19 cellular contexts compared by ENCODE assay signal in genomic region chr1:30735668-30736498, GRCh38. TPM values are rescaled to one million over a fixed set of nuclear protein-coding genes. Genes with fewer than 3 reads are reported as not detected.
A peak's percentile ranks its signal among the peaks of the same experiment; 100 is the strongest.
DNase-seq lines count a peak whose midpoint lies in the region; ATAC-seq and TF ChIP-seq lines count a peak whose summit lies in the region.
"Had no signal": no experiment of that assay in that cellular context is flagged by ENCODE, and none has a peak within 500 bp of the region (broad histone marks: within the 10 kb centered on the region; RNA-seq: fewer than 3 reads in every experiment).

No MANE protein-coding gene starts in this region.

- no peak for ATAC-seq in activated CD8-positive, alpha-beta T cell treated with anti-CD3 and anti-CD28 coated beads, Interleukin-2, amount 10 ng/mL, durations not matched to agents 7 days and 5 days
- ATAC-seq in left lung (no peak), left lobe of liver (no peak), GM21737 (IDR thresholded peaks at IDR 0.05; ENCODE audit: unreplicated experiment) (no peak)

- H3K36me3 Mint-ChIP-seq in activated naive CD4-positive, alpha-beta T cell treated with anti-CD3 and anti-CD28 coated beads, Interleukin-2, amount 50 U/mL, for 24 hours: peaks cover 21% of the 10 kb centered on the region
- peaks cover 84% of the 10 kb centered on the region for H3K36me3 Mint-ChIP-seq in activated CD8-positive, alpha-beta T cell treated with anti-CD3 and anti-CD28 coated beads, Interleukin-2, amount 10 ng/mL, durations not matched to agents 7 days and 5 days (ENCODE audit: low read depth)

- no peaks in the 10 kb centered on the region for H3K9me3 Mint-ChIP-seq in activated naive CD4-positive, alpha-beta T cell treated with anti-CD3 and anti-CD28 coated beads, Interleukin-2, amount 50 U/mL, for 24 hours
- no peaks in the 10 kb centered on the region for H3K9me3 Mint-ChIP-seq in activated CD8-positive, alpha-beta T cell treated with anti-CD3 and anti-CD28 coated beads, Interleukin-2, amount 10 ng/mL, durations not matched to agents 7 days and 5 days (ENCODE audit: insufficient read depth)

- POLR2A ChIA-PET in activated CD8-positive, alpha-beta T cell treated with anti-CD3 and anti-CD28 coated beads, Interleukin-2, amount 10 ng/mL, durations not matched to agents 7 days and 5 days (lab: Charles Lee): interaction anchor here (0.8 kb wide), 1 partner anchor 16 kb away, joined by 3 read pairs; no protein-coding TSS in a partner anchor

- peaks cover 0 to 84% of the 10 kb centered on the region in 2 donors for H3K36me3 ChIP-seq in left lung

- no peaks in the 10 kb centered on the region for H3K27me3 ChIP-seq in left lung
- H3K27me3 ChIP-seq: suprapubic skin had no signal

- no peak for DNase-seq in activated naive CD4-positive, alpha-beta T cell (lab: John Stamatoyannopoulos, UW)
- DNase-seq in activated CD8-positive, alpha-beta T cell treated with anti-CD3 and anti-CD28 coated beads, Interleukin-2, amount 10 ng/mL, durations not matched to agents 7 days and 5 days: no peak
- DNase-seq in fibroblast of villous mesenchyme (ENCODE audit: low read depth): peak; percentile 10
- no peak for DNase-seq in left lung
- DNase-seq in left lobe of liver (ENCODE audit: low spot score): no peak
- no peak for DNase-seq in NCI-H526 treated with DMSO at 0.1 percent for 48 hours (lab: John Stamatoyannopoulos, UW)
- DNase-seq: COR-L47, dermis blood vessel endothelial cell, midbrain, MM.1S, NCI-H146, NCI-H774, OCI-M1 had no signal

- no peak for TF ChIP-seq CTCF in fibroblast of villous mesenchyme (IDR thresholded peaks at IDR 0.05; ENCODE audit: insufficient read depth, low read depth, low read length)
- no peak for TF ChIP-seq CTCF in left lung (IDR thresholded peaks at IDR 0.05)

- H3K27ac Mint-ChIP-seq in activated naive CD4-positive, alpha-beta T cell treated with anti-CD3 and anti-CD28 coated beads, Interleukin-2, amount 50 U/mL, for 24 hours: peak overlapping the region; percentile 43
- peak overlapping the region; percentile 12 for H3K27ac Mint-ChIP-seq in activated CD8-positive, alpha-beta T cell treated with anti-CD3 and anti-CD28 coated beads, Interleukin-2, amount 10 ng/mL, durations not matched to agents 7 days and 5 days

- H3K4me1 ChIP-seq in left lung: peaks cover 0 to 11% of the 10 kb centered on the region in 2 donors
- H3K4me1 ChIP-seq: suprapubic skin had no signal

- intact Hi-C loops in left lung (cut with DNase I): no loop called here

- H3K4me1 Mint-ChIP-seq in activated naive CD4-positive, alpha-beta T cell treated with anti-CD3 and anti-CD28 coated beads, Interleukin-2, amount 50 U/mL, for 24 hours: peaks cover 42% of the 10 kb centered on the region
- peaks cover 60% of the 10 kb centered on the region for H3K4me1 Mint-ChIP-seq in activated CD8-positive, alpha-beta T cell treated with anti-CD3 and anti-CD28 coated beads, Interleukin-2, amount 10 ng/mL, durations not matched to agents 7 days and 5 days (ENCODE audit: low read depth)

- H3K9me3 ChIP-seq in left lung: no peaks in the 10 kb centered on the region
- H3K9me3 ChIP-seq: suprapubic skin had no signal

- no peak overlapping the region for H3K27ac ChIP-seq in left lung
- H3K27ac ChIP-seq: suprapubic skin, VCaP had no signal

- CTCF ChIA-PET in activated CD8-positive, alpha-beta T cell treated with anti-CD3 and anti-CD28 coated beads, Interleukin-2, amount 10 ng/mL, durations not matched to agents 7 days and 5 days (lab: Charles Lee): interaction anchor here (1.1 to 3.5 kb wide), 4 partner anchors 8 to 44 kb away, joined by 4 to 15 read pairs (median 6); no protein-coding TSS in a partner anchor

- no peak overlapping the region for H3K4me3 Mint-ChIP-seq in activated naive CD4-positive, alpha-beta T cell treated with anti-CD3 and anti-CD28 coated beads, Interleukin-2, amount 50 U/mL, for 24 hours
- H3K4me3 Mint-ChIP-seq in activated CD8-positive, alpha-beta T cell treated with anti-CD3 and anti-CD28 coated beads, Interleukin-2, amount 10 ng/mL, durations not matched to agents 7 days and 5 days: no peak overlapping the region

- no peaks in the 10 kb centered on the region for H3K27me3 Mint-ChIP-seq in activated naive CD4-positive, alpha-beta T cell treated with anti-CD3 and anti-CD28 coated beads, Interleukin-2, amount 50 U/mL, for 24 hours
- H3K27me3 Mint-ChIP-seq in activated CD8-positive, alpha-beta T cell treated with anti-CD3 and anti-CD28 coated beads, Interleukin-2, amount 10 ng/mL, durations not matched to agents 7 days and 5 days (ENCODE audit: low read depth): no peaks in the 10 kb centered on the region

- H3K4me3 ChIP-seq in fibroblast of villous mesenchyme (ENCODE audit: low read depth, low read length) (no peak overlapping the region), left lung (no peak overlapping the region)
- H3K4me3 ChIP-seq: suprapubic skin had no signal

RNA-seq across cellular contexts. Expression of gene MATN1, which starts 12.5 kb away (rescaled TPM):
- not detected for total RNA-seq in activated CD8-positive, alpha-beta T cell treated with anti-CD3 and anti-CD28 coated beads, Interleukin-2, amount 10 ng/mL, durations not matched to agents 7 days and 5 days
- total RNA-seq in fibroblast of villous mesenchyme: not detected in 2 replicates
- total RNA-seq in left lung: under 1 TPM in 1 of 2 donors, not detected in 1; 0.08 TPM
- total RNA-seq in left lobe of liver: not detected
- total RNA-seq: Right ventricle myocardium superior; T-helper 1 cell treated with Interleukin-12 subunit alpha and Interleukin-12 subunit beta and Interleukin-4 antibody, amounts not matched to agents 30 ng/mL and 1 ng/mL, for 36 hours had no signal

RNA-seq across cellular contexts. Expression of gene LAPTM5, which starts 21.7 kb away (rescaled TPM):
- 100 to 1,000 TPM; 407 to 413 TPM for total RNA-seq in activated CD8-positive, alpha-beta T cell treated with anti-CD3 and anti-CD28 coated beads, Interleukin-2, amount 10 ng/mL, durations not matched to agents 7 days and 5 days
- not detected in 2 replicates for total RNA-seq in fibroblast of villous mesenchyme
- total RNA-seq in left lung: 100 to 1,000 TPM; 185 to 513 TPM
- 22.3 TPM for total RNA-seq in left lobe of liver

Comparison
In these comparisons a context has a peak if more than half of its experiments do, and no peak if none do; other contexts are left out.
1. RNA of gene LAPTM5, which starts 21.7 kb away (total RNA-seq): 185 to 513 TPM in left lung, 407 to 413 TPM in activated CD8-positive, alpha-beta T cell treated with anti-CD3 and anti-CD28 coated beads, Interleukin-2, amount 10 ng/mL, durations not matched to agents 7 days and 5 days and 22.3 TPM in left lobe of liver (single experiment); not detected in fibroblast of villous mesenchyme; every median in the first group is over 10 times any median in the second.